35 cellular contexts compared by ENCODE assay signal in genomic region chr6:151358475-151358874, GRCh38.
"Had no signal": no experiment of that assay in that cellular context is flagged by ENCODE, and none has a peak within 500 bp of the region (broad histone marks: within the 10 kb centered on the region; RNA-seq: fewer than 3 reads in every experiment).

No MANE protein-coding gene starts in this region.

- DNase-seq: activated CD4-positive, alpha-beta T cell treated with anti-CD3 and anti-CD28 coated beads for 1 hour; activated CD4-positive, alpha-beta T cell treated with anti-CD3 and anti-CD28 coated beads, Interleukin-2, amount 10 ng/mL, durations not matched to agents 24 days and 14 days; activated CD4-positive, alpha-beta T cell treated with anti-CD3 and anti-CD28 coated beads, Interleukin-2, amount 50 U/mL, for 4 hours; activated CD4-positive, CD25-positive, alpha-beta regulatory T cell; activated CD8-positive, alpha-beta T cell treated with anti-CD3 and anti-CD28 coated beads for 36 hours; activated effector memory CD4-positive, alpha-beta T cell treated with anti-CD3 and anti-CD28 coated beads, Interleukin-2, amount 50 U/mL, for 16 hours; activated naive CD4-positive, alpha-beta T cell; activated naive CD4-positive, alpha-beta T cell treated with anti-CD3 and anti-CD28 coated beads, Interleukin-2, amount 50 U/mL, for 16 hours; activated naive CD8-positive, alpha-beta T cell treated with anti-CD3 and anti-CD28 coated beads for 36 hours; activated T-cell treated with anti-CD3 and anti-CD28 coated beads, Interleukin-2, amount 50 U/mL, for 1 hour; activated T-cell treated with anti-CD3 and anti-CD28 coated beads, Interleukin-2, amount 50 U/mL, for 72 hours; amniotic stem cell; aorta; brain microvascular endothelial cell; Kasumi-1; KG1; MG63; NCI-H1048; NCI-H1105 treated with DMSO at 0.1 percent for 48 hours; NCI-H1436; NCI-H1694; NCI-H1930; NCI-H2081 treated with DMSO at 0.1 percent for 48 hours; NCI-H345; NCI-H524 treated with DMSO at 0.1 percent for 48 hours; Peyer's patch; RPMI8226; SHP77 treated with DMSO at 0.1 percent for 48 hours; T-helper 1 cell; T1000; WERI-Rb-1 had no signal

- H3K9me3 Mint-ChIP-seq: activated CD4-positive, alpha-beta T cell treated with anti-CD3 and anti-CD28 coated beads, Interleukin-2, amount 10 ng/mL, durations not matched to agents 24 days and 14 days; activated CD8-positive, alpha-beta T cell treated with anti-CD3 and anti-CD28 coated beads for 36 hours; activated naive CD8-positive, alpha-beta T cell treated with anti-CD3 and anti-CD28 coated beads for 36 hours; activated T-cell treated with anti-CD3 and anti-CD28 coated beads, Interleukin-2, amount 50 U/mL, for 72 hours; activated T-helper 17 cell treated with anti-CD3 and anti-CD28 coated beads, Interleukin-2, amount 50 U/mL, for 72 hours; central memory CD8-positive, alpha-beta T cell had no signal

- H3K4me3 Mint-ChIP-seq: activated CD4-positive, alpha-beta T cell treated with anti-CD3 and anti-CD28 coated beads, Interleukin-2, amount 10 ng/mL, durations not matched to agents 24 days and 14 days; activated CD8-positive, alpha-beta T cell treated with anti-CD3 and anti-CD28 coated beads for 36 hours; activated naive CD8-positive, alpha-beta T cell treated with anti-CD3 and anti-CD28 coated beads for 36 hours; activated T-cell treated with anti-CD3 and anti-CD28 coated beads, Interleukin-2, amount 50 U/mL, for 72 hours; activated T-helper 17 cell treated with anti-CD3 and anti-CD28 coated beads, Interleukin-2, amount 50 U/mL, for 72 hours; central memory CD8-positive, alpha-beta T cell had no signal

- H3K27me3 ChIP-seq: brain microvascular endothelial cell, MG63, Peyer's patch, SJSA1 had no signal

- ATAC-seq: activated CD8-positive, alpha-beta T cell treated with anti-CD3 and anti-CD28 coated beads for 36 hours; activated T-cell treated with anti-CD3 and anti-CD28 coated beads, Interleukin-2, amount 50 U/mL, for 72 hours; activated T-helper 17 cell treated with anti-CD3 and anti-CD28 coated beads, Interleukin-2, amount 50 U/mL, for 72 hours; SK-N-SH treated with all-trans-retinoic acid at 6 μM for 48 hours had no signal

- H3K27ac Mint-ChIP-seq: activated CD4-positive, alpha-beta T cell treated with anti-CD3 and anti-CD28 coated beads, Interleukin-2, amount 10 ng/mL, durations not matched to agents 24 days and 14 days; activated CD8-positive, alpha-beta T cell treated with anti-CD3 and anti-CD28 coated beads for 36 hours; activated naive CD8-positive, alpha-beta T cell treated with anti-CD3 and anti-CD28 coated beads for 36 hours; activated T-cell treated with anti-CD3 and anti-CD28 coated beads, Interleukin-2, amount 50 U/mL, for 72 hours; activated T-helper 17 cell treated with anti-CD3 and anti-CD28 coated beads, Interleukin-2, amount 50 U/mL, for 72 hours had no signal

- H3K27ac ChIP-seq: brain microvascular endothelial cell, Peyer's patch, SJSA1, WERI-Rb-1 had no signal

- H3K4me3 ChIP-seq: MG63, Peyer's patch, SJSA1 had no signal

- H3K9me3 ChIP-seq: MG63, Peyer's patch, SJSA1 had no signal

- H3K4me1 Mint-ChIP-seq: activated T-helper 17 cell treated with anti-CD3 and anti-CD28 coated beads, Interleukin-2, amount 50 U/mL, for 72 hours; central memory CD8-positive, alpha-beta T cell had no signal

- H3K27me3 Mint-ChIP-seq: activated CD4-positive, alpha-beta T cell treated with anti-CD3 and anti-CD28 coated beads, Interleukin-2, amount 10 ng/mL, durations not matched to agents 24 days and 14 days; activated CD8-positive, alpha-beta T cell treated with anti-CD3 and anti-CD28 coated beads for 36 hours; activated naive CD8-positive, alpha-beta T cell treated with anti-CD3 and anti-CD28 coated beads for 36 hours; activated T-helper 17 cell treated with anti-CD3 and anti-CD28 coated beads, Interleukin-2, amount 50 U/mL, for 72 hours; central memory CD8-positive, alpha-beta T cell had no signal

- H3K4me1 ChIP-seq: Peyer's patch had no signal
